Comparison of ENCODE assay signal across 14 cellular contexts in the genomic region with DNA sequence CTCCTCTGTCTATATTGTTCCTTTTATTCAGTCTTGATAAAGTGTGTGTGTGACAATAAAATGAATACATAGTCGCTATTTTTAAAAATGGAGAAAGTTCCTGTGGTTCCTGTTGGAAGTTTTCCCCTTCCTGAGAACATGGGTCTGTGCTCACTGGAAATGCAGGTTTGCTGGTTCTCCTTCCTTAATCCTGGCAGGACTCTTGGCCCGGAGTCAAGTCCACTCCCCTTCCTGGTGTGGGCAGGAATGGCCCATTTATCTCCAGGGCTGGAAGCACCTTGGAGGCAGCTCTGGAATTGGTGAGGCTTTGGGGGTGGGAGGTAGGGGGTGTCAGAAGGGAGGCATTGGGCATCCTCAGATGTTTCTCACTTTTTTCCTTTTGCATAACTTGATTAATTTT. TPM values are rescaled to one million over a fixed set of nuclear protein-coding genes. Genes with fewer than 3 reads are reported as not detected.
DNase-seq lines count a peak whose midpoint lies in the region; ATAC-seq, FAIRE-seq and TF ChIP-seq lines count a peak whose summit lies in the region.
"Had no signal": no experiment of that assay in that cellular context is flagged by ENCODE, and none has a peak within 500 bp of the region (broad histone marks: within the 10 kb centered on the region; RNA-seq: fewer than 3 reads in every experiment).

No MANE protein-coding gene starts in this region.

- no TSS peak for BruUV-seq in HepG2 (replicated peaks; lab: Mats Ljungman, UMichigan)

- TF ChIP-seq CTCF in WTC11 (IDR thresholded peaks at IDR 0.05): no peak
- no peak for TF ChIP-seq CTCF in HepG2 (CRISPR knock-in tag; IDR thresholded peaks at IDR 0.05)
- TF ChIP-seq CTCF in foreskin fibroblast (IDR thresholded peaks at IDR 0.05; ENCODE audit: low read depth, low read length): no peak

- intact Hi-C loops in HepG2 (cut with micrococcal nuclease; ENCODE audit: unreplicated experiment): no loop called here

- in situ Hi-C loops in HepG2 (cut with HindIII; ENCODE audit: extremely low pct_ligation_motif_present, low pct_unique_long_range_greater_than_20kb): loop anchor here (5.0 kb wide), 4 partner anchors 85 to 435 kb away; a partner anchor contains a TSS

- no peak for ATAC-seq in activated T-cell treated with anti-CD3 and anti-CD28 coated beads, Interleukin-2, amount 50 U/mL, for 72 hours (replicated peaks in 1 of 2)
- no peak for ATAC-seq in activated T-cell treated with anti-CD3 and anti-CD28 coated beads, Interleukin-2, amount 50 U/mL, for 4 hours
- ATAC-seq in WTC11 (no peak), HepG2 (no peak)

- no peak for TF ChIP-seq EP300 in HepG2 (IDR thresholded peaks at IDR 0.05; ENCODE audit: low read depth in 2 of 2, low read length in 2 of 2)
- no peak for TF ChIP-seq EP300 in HepG2 (CRISPR knock-in tag; IDR thresholded peaks at IDR 0.05; ENCODE audit: borderline replicate concordance)

- POLR2A ChIA-PET in WTC11 (lab: Charles Lee) (interaction anchor here (0.6 to 1.7 kb wide), 2 partner anchors 19 to 323 kb away, joined by 3 to 13 read pairs; a partner anchor contains a TSS), HepG2 (lab: Yijun Ruan, JAX) (interaction anchor here (2.0 to 4.1 kb wide), 3 partner anchors 36 to 323 kb away, joined by 9 to 57 read pairs (median 36); a partner anchor contains a TSS)

- no peak overlapping the region for H2AFZ ChIP-seq in HepG2 (ENCODE audit: low read length)

- no peak overlapping the region for H3K27ac Mint-ChIP-seq in activated T-cell treated with anti-CD3 and anti-CD28 coated beads, Interleukin-2, amount 50 U/mL, for 72 hours
- no peak overlapping the region for H3K27ac Mint-ChIP-seq in WTC11

- no peak overlapping the region for H3K27ac ChIP-seq in HepG2 (ENCODE audit: extremely low read length, insufficient read depth, low read length)

- H3K4me3 ChIP-seq in HepG2 (replicated peaks in 1 of 3; ENCODE audit: insufficient read depth in 1 of 3, low read depth in 2 of 3, low read length in 3 of 3) (0 out of 6 replicates have a peak overlapping the region, but pooled peaks of 1 of the 3 experiments have one; percentile 83), foreskin fibroblast (ENCODE audit: low read depth in 1 of 2, low read length in 2 of 2) (no peak overlapping the region)

- H3K9me3 ChIP-seq in HepG2 (ENCODE audit: low read length): no peaks in the 10 kb centered on the region
- H3K9me3 ChIP-seq: ovary had no signal

- H3K27me3 Mint-ChIP-seq in activated T-cell treated with anti-CD3 and anti-CD28 coated beads, Interleukin-2, amount 50 U/mL, for 72 hours (ENCODE audit: low read depth): no peaks in the 10 kb centered on the region
- H3K27me3 Mint-ChIP-seq in activated T-cell treated with anti-CD3 and anti-CD28 coated beads, Interleukin-2, amount 50 U/mL, for 4 hours (ENCODE audit: low read depth): peaks cover 6% of the 10 kb centered on the region
- peaks cover 10% of the 10 kb centered on the region for H3K27me3 Mint-ChIP-seq in WTC11 (ENCODE audit: low read depth)

- no peak overlapping the region for H3K9ac ChIP-seq in HepG2 (ENCODE audit: insufficient read depth, low read depth, low read length)

- H3K4me3 Mint-ChIP-seq in activated T-cell treated with anti-CD3 and anti-CD28 coated beads, Interleukin-2, amount 50 U/mL, for 72 hours: peak overlapping the region; percentile 9 to 43
- H3K4me3 Mint-ChIP-seq in activated T-cell treated with anti-CD3 and anti-CD28 coated beads, Interleukin-2, amount 50 U/mL, for 4 hours: no peak overlapping the region
- peak overlapping the region; percentile 0; the same call in 1 of the 2 replicates for H3K4me3 Mint-ChIP-seq in WTC11

- H3K4me1 Mint-ChIP-seq in activated T-cell treated with anti-CD3 and anti-CD28 coated beads, Interleukin-2, amount 50 U/mL, for 72 hours (ENCODE audit: low read depth): peaks cover 5% of the 10 kb centered on the region
- H3K4me1 Mint-ChIP-seq in activated T-cell treated with anti-CD3 and anti-CD28 coated beads, Interleukin-2, amount 50 U/mL, for 4 hours (ENCODE audit: low read depth): peaks cover 5% of the 10 kb centered on the region
- H3K4me1 Mint-ChIP-seq in WTC11: peaks cover 3% of the 10 kb centered on the region

- H3K4me1 ChIP-seq in HepG2 (ENCODE audit: insufficient read depth, low read length): peaks cover 23% of the 10 kb centered on the region

- no peaks in the 10 kb centered on the region for H4K20me1 ChIP-seq in HepG2 (ENCODE audit: insufficient read depth, low read length)

- 2% methylated on average over 2 of the region's 2 CpGs for WGBS in HepG2 (ENCODE audit: low lambda C conversion rate)

- no peak for FAIRE-seq in HepG2 (lab: Jason Lieb, UNC)

- H3K36me3 ChIP-seq in HepG2 (replicated peaks in 1 of 2; ENCODE audit: control insufficient read depth in 1 of 2, insufficient read depth in 2 of 2, low read length in 2 of 2): no peaks in the 10 kb centered on the region
- H3K36me3 ChIP-seq: ovary had no signal

- CTCF ChIA-PET in WTC11 (lab: Charles Lee): interaction anchor here (0.6 to 5.7 kb wide), 20 partner anchors 8 to 566 kb away, joined by 3 to 152 read pairs (median 10); a partner anchor contains a TSS
- CTCF ChIA-PET in HepG2 (lab: Yijun Ruan, JAX; ENCODE audit: low intra/inter-chr PET ratio, low total read pairs): interaction anchor here (2.3 to 3.1 kb wide), 3 partner anchors 82 to 322 kb away, joined by 21 to 39 read pairs (median 27); a partner anchor contains a TSS

- peak overlapping the region; percentile 67; the same call in 1 of the 2 replicates for H3K4me2 ChIP-seq in HepG2 (ENCODE audit: low read depth, low read length)

- H3K36me3 Mint-ChIP-seq in activated T-cell treated with anti-CD3 and anti-CD28 coated beads, Interleukin-2, amount 50 U/mL, for 72 hours (ENCODE audit: insufficient read depth in 2 of 2): no peaks in the 10 kb centered on the region
- H3K36me3 Mint-ChIP-seq in activated T-cell treated with anti-CD3 and anti-CD28 coated beads, Interleukin-2, amount 50 U/mL, for 4 hours (ENCODE audit: insufficient read depth): no peaks in the 10 kb centered on the region
- H3K36me3 Mint-ChIP-seq in WTC11: no peaks in the 10 kb centered on the region

- no peaks in the 10 kb centered on the region; a peak in 2 of 5 replicates for H3K27me3 ChIP-seq in HepG2 (ENCODE audit: control insufficient read depth in 1 of 2, insufficient read depth in 2 of 2, low read length in 2 of 2)
- H3K27me3 ChIP-seq: ovary had no signal

- TF ChIP-seq RAD21 in HepG2 (CRISPR knock-in tag; IDR thresholded peaks at IDR 0.05): no peak

- no peaks in the 10 kb centered on the region for H3K9me3 Mint-ChIP-seq in activated T-cell treated with anti-CD3 and anti-CD28 coated beads, Interleukin-2, amount 50 U/mL, for 72 hours
- no peaks in the 10 kb centered on the region for H3K9me3 Mint-ChIP-seq in activated T-cell treated with anti-CD3 and anti-CD28 coated beads, Interleukin-2, amount 50 U/mL, for 4 hours
- no peaks in the 10 kb centered on the region for H3K9me3 Mint-ChIP-seq in WTC11

- DNase-seq in activated T-cell treated with anti-CD3 and anti-CD28 coated beads, Interleukin-2, amount 50 U/mL, for 72 hours: no peak
- DNase-seq in activated T-cell treated with anti-CD3 and anti-CD28 coated beads, Interleukin-2, amount 50 U/mL, for 4 hours: no peak
- DNase-seq in WTC11 (ENCODE audit: low spot score) (no peak), HepG2 (ENCODE audit: low spot score) (no peak), NCI-H128 (lab: John Stamatoyannopoulos, UW; ENCODE audit: unreplicated experiment) (no peak), foreskin fibroblast (no peak), NCI-H1092 (lab: John Stamatoyannopoulos, UW) (no peak)
- DNase-seq in stimulated activated CD4-positive, alpha-beta T cell treated with anti-CD3 and anti-CD28 coated beads, Interleukin-2, amount 100 ng/mL, for 48 hours: no peak
- DNase-seq: activated CD4-positive, alpha-beta T cell treated with anti-CD3 and anti-CD28 coated beads, Interleukin-2, amount 50 U/mL, for 1 hour; NCI-H187 treated with DMSO at 0.1 percent for 48 hours had no signal

- no peak for TF ChIP-seq POLR2A in HepG2 (IDR thresholded peaks at IDR 0.05; ENCODE audit: insufficient read depth in 1 of 2, low read depth in 2 of 2, low read length in 2 of 2)

- H3K79me2 ChIP-seq in HepG2 (ENCODE audit: insufficient read depth, low read length): no peaks in the 10 kb centered on the region

RNA-seq across cellular contexts. Expression of a gene that starts 30.1 kb away (rescaled TPM):
- total RNA-seq in activated T-cell treated with anti-CD3 and anti-CD28 coated beads, Interleukin-2, amount 50 U/mL, for 72 hours: under 1 TPM; 0.12 to 0.16 TPM
- total RNA-seq in activated T-cell treated with anti-CD3 and anti-CD28 coated beads, Interleukin-2, amount 50 U/mL, for 4 hours: under 1 TPM in 1 of 3 donors, not detected in 2; 0.05 TPM
- total RNA-seq in WTC11 (2021): 0.82 to 1.6 TPM (median 1.4 TPM) in 3 replicates
- total RNA-seq in HepG2 (2016; rRNA removed; fragmentation: Illumina TruSeq; extraction: Trizol): not detected in 2 replicates
- not detected in 2 replicates for total RNA-seq in HepG2 (2016; cell fraction: cytosol; rRNA removed; fragmentation: Illumina TruSeq; extraction: Trizol; ENCODE audit: low read depth)
- total RNA-seq in HepG2 (2016; cell fraction: insoluble cytoplasmic fraction; rRNA removed; fragmentation: Illumina TruSeq; extraction: Trizol): not detected in 2 replicates
- not detected in 2 replicates for total RNA-seq in HepG2 (2016; cell fraction: membrane; rRNA removed; fragmentation: Illumina TruSeq; extraction: Trizol)
- not detected in 2 replicates for total RNA-seq in HepG2 (2016; cell fraction: nucleus; rRNA removed; fragmentation: Illumina TruSeq; extraction: Trizol)
- not detected in 2 replicates for polyA plus RNA-seq in HepG2 (2011; rRNA removed)
- polyA plus RNA-seq in HepG2 (2011; cell fraction: cytosol; rRNA removed): not detected in 2 replicates
- not detected in 2 replicates for polyA plus RNA-seq in HepG2 (2011; cell fraction: nucleus; rRNA removed)
- polyA plus RNA-seq in HepG2 (2012): not detected in 2 replicates
- not detected in 2 replicates for polyA plus RNA-seq in HepG2 (2016; cell fraction: cytosol; fragmentation: Illumina TruSeq; extraction: Trizol; ENCODE audit: low read depth)
- polyA plus RNA-seq in HepG2 (2016; cell fraction: insoluble cytoplasmic fraction; fragmentation: Illumina TruSeq; extraction: Trizol; ENCODE audit: low read depth): not detected in 2 replicates
- polyA plus RNA-seq in HepG2 (2016; cell fraction: membrane; fragmentation: Illumina TruSeq; extraction: Trizol; ENCODE audit: low read depth): not detected in 2 replicates
- polyA plus RNA-seq in HepG2 (2016; cell fraction: nucleus; fragmentation: Illumina TruSeq; extraction: Trizol; ENCODE audit: insufficient read depth, low read depth): not detected in 2 replicates
- 0.04 and 3.0 TPM in 2 replicates for polyA minus RNA-seq in HepG2 (2011; rRNA and poly(A)+ RNA removed; ENCODE audit: low replicate concordance)
- polyA minus RNA-seq in HepG2 (2011; cell fraction: cytosol; rRNA and poly(A)+ RNA removed): 0.18 TPM in 1 of 2 replicates, not detected in the other
- polyA minus RNA-seq in HepG2 (2011; cell fraction: nucleus; rRNA and poly(A)+ RNA removed): not detected in 2 replicates
- total RNA-seq: lower leg skin, ureter had no signal

RNA-seq across cellular contexts. Expression of a gene that starts 30.2 kb away (rescaled TPM):
- not detected for total RNA-seq in activated T-cell treated with anti-CD3 and anti-CD28 coated beads, Interleukin-2, amount 50 U/mL, for 72 hours
- not detected for total RNA-seq in activated T-cell treated with anti-CD3 and anti-CD28 coated beads, Interleukin-2, amount 50 U/mL, for 4 hours
- total RNA-seq in WTC11 (2021) (2.2 to 5.1 TPM (median 2.9 TPM) in 3 replicates), HepG2 (2016; rRNA removed; fragmentation: Illumina TruSeq; extraction: Trizol) (not detected in 2 replicates)
- total RNA-seq in HepG2 (2016; cell fraction: cytosol; rRNA removed; fragmentation: Illumina TruSeq; extraction: Trizol; ENCODE audit: low read depth): not detected in 2 replicates
- total RNA-seq in HepG2 (2016; cell fraction: insoluble cytoplasmic fraction; rRNA removed; fragmentation: Illumina TruSeq; extraction: Trizol): not detected in 2 replicates
- total RNA-seq in HepG2 (2016; cell fraction: membrane; rRNA removed; fragmentation: Illumina TruSeq; extraction: Trizol): not detected in 2 replicates
- total RNA-seq in HepG2 (2016; cell fraction: nucleus; rRNA removed; fragmentation: Illumina TruSeq; extraction: Trizol): not detected in 2 replicates
- polyA plus RNA-seq in HepG2 (2011; rRNA removed): 0.03 TPM in 1 of 2 replicates, not detected in the other
- polyA plus RNA-seq in HepG2 (2011; cell fraction: cytosol; rRNA removed): not detected in 2 replicates
- 0.03 and 0.10 TPM in 2 replicates for polyA plus RNA-seq in HepG2 (2011; cell fraction: nucleus; rRNA removed)
- not detected in 2 replicates for polyA plus RNA-seq in HepG2 (2012)
- not detected in 2 replicates for polyA plus RNA-seq in HepG2 (2016; cell fraction: cytosol; fragmentation: Illumina TruSeq; extraction: Trizol; ENCODE audit: low read depth)
- polyA plus RNA-seq in HepG2 (2016; cell fraction: insoluble cytoplasmic fraction; fragmentation: Illumina TruSeq; extraction: Trizol; ENCODE audit: low read depth): not detected in 2 replicates
- polyA plus RNA-seq in HepG2 (2016; cell fraction: membrane; fragmentation: Illumina TruSeq; extraction: Trizol; ENCODE audit: low read depth): not detected in 2 replicates
- polyA plus RNA-seq in HepG2 (2016; cell fraction: nucleus; fragmentation: Illumina TruSeq; extraction: Trizol; ENCODE audit: insufficient read depth, low read depth): not detected in 2 replicates
- polyA minus RNA-seq in HepG2 (2011; rRNA and poly(A)+ RNA removed; ENCODE audit: low replicate concordance): 9.2 TPM in 1 of 2 replicates, not detected in the other
- polyA minus RNA-seq in HepG2 (2011; cell fraction: cytosol; rRNA and poly(A)+ RNA removed): not detected in 2 replicates
- polyA minus RNA-seq in HepG2 (2011; cell fraction: nucleus; rRNA and poly(A)+ RNA removed): not detected in 2 replicates
- total RNA-seq: cardiac septum, lower leg skin, ureter had no signal
